In genomic region chr2:201448067-201448466, GRCh38 we compare ENCODE assay signal across 17 cellular contexts. TPM values are rescaled to one million over a fixed set of nuclear protein-coding genes. Genes with fewer than 3 reads are reported as not detected.
DNase-seq lines count a peak whose midpoint lies in the region; ATAC-seq and TF ChIP-seq lines count a peak whose summit lies in the region.
"Had no signal": no experiment of that assay in that cellular context is flagged by ENCODE, and none has a peak within 500 bp of the region (broad histone marks: within the 10 kb centered on the region; RNA-seq: fewer than 3 reads in every experiment).

No MANE protein-coding gene starts in this region.

- no peak for DNase-seq in activated CD4-positive, CD25-positive, alpha-beta regulatory T cell (lab: John Stamatoyannopoulos, UW)
- peak in 1 of 3 donors; percentile 47 for DNase-seq in CD4-positive, CD25-positive, alpha-beta regulatory T cell
- DNase-seq in activated T-helper 2 cell treated with anti-CD3 and anti-CD28 coated beads, Interferon-gamma antibody, Interleukin-2, Interleukin-4, amounts not matched to agents 10 μg/mL and 5 μg/mL and 100 μg/mL, durations not matched to agents 14 hours and 24 hours and 36 hours (ENCODE audit: low spot score) = no peak
- DNase-seq in mucosa of descending colon = no peak
- DNase-seq in dermis blood vessel endothelial cell = no peak
- DNase-seq: KG1, left ventricle myocardium superior, NCI-H1092, NCI-H2171 treated with DMSO at 0.1 percent for 48 hours, SW 1271, thyroid gland had no signal

- intact Hi-C loops in activated T-helper 2 cell treated with anti-CD3 and anti-CD28 coated beads, Interferon-gamma antibody, Interleukin-2, Interleukin-4, amounts not matched to agents 10 μg/mL and 5 μg/mL and 100 μg/mL, durations not matched to agents 14 hours and 24 hours and 36 hours (cut with micrococcal nuclease) = no loop called here
- intact Hi-C loops in mucosa of descending colon (cut with DNase I, micrococcal nuclease) = no loop called here

- TF ChIP-seq CTCF in mucosa of descending colon (IDR thresholded peaks at IDR 0.05) = no peak

- peak overlapping the region; percentile 52 to 91 (median 76) for H3K27ac Mint-ChIP-seq in CD4-positive, CD25-positive, alpha-beta regulatory T cell
- H3K27ac Mint-ChIP-seq in activated T-helper 2 cell treated with anti-CD3 and anti-CD28 coated beads, Interferon-gamma antibody, Interleukin-2, Interleukin-4, amounts not matched to agents 10 μg/mL and 5 μg/mL and 100 μg/mL, durations not matched to agents 14 hours and 24 hours and 36 hours = peak overlapping the region; percentile 76

- no peaks in the 10 kb centered on the region for H3K9me3 Mint-ChIP-seq in CD4-positive, CD25-positive, alpha-beta regulatory T cell
- H3K9me3 Mint-ChIP-seq in activated T-helper 2 cell treated with anti-CD3 and anti-CD28 coated beads, Interferon-gamma antibody, Interleukin-2, Interleukin-4, amounts not matched to agents 10 μg/mL and 5 μg/mL and 100 μg/mL, durations not matched to agents 14 hours and 24 hours and 36 hours = no peaks in the 10 kb centered on the region
- H3K9me3 Mint-ChIP-seq: brain had no signal

- peaks cover 4% of the 10 kb centered on the region for H3K27me3 Mint-ChIP-seq in CD4-positive, CD25-positive, alpha-beta regulatory T cell
- no peaks in the 10 kb centered on the region for H3K27me3 Mint-ChIP-seq in activated T-helper 2 cell treated with anti-CD3 and anti-CD28 coated beads, Interferon-gamma antibody, Interleukin-2, Interleukin-4, amounts not matched to agents 10 μg/mL and 5 μg/mL and 100 μg/mL, durations not matched to agents 14 hours and 24 hours and 36 hours (ENCODE audit: low read depth)

- no peaks in the 10 kb centered on the region for H3K9me3 ChIP-seq in CD4-positive, CD25-positive, alpha-beta regulatory T cell (ENCODE audit: control insufficient read depth in 2 of 2, low read length in 2 of 2)
- no peaks in the 10 kb centered on the region for H3K9me3 ChIP-seq in mucosa of descending colon
- H3K9me3 ChIP-seq: BLaER1 treated with 17β-estradiol and CSF1 and Interleukin-3, amounts not matched to agents 10 nM and 100 nM; thyroid gland had no signal

- peak overlapping the region; percentile 77 for H3K27ac ChIP-seq in CD4-positive, CD25-positive, alpha-beta regulatory T cell (ENCODE audit: insufficient read depth, low read length, poor library complexity, severe bottlenecking)
- H3K27ac ChIP-seq: 22Rv1; BLaER1 treated with 17β-estradiol and CSF1 and Interleukin-3, amounts not matched to agents 10 nM and 100 nM had no signal

- no peaks in the 10 kb centered on the region for H3K36me3 ChIP-seq in CD4-positive, CD25-positive, alpha-beta regulatory T cell (ENCODE audit: control insufficient read depth, insufficient read depth, low read length)
- H3K36me3 ChIP-seq in mucosa of descending colon (ENCODE audit: low read depth) = no peaks in the 10 kb centered on the region
- H3K36me3 ChIP-seq: thyroid gland had no signal

- peaks cover 62% of the 10 kb centered on the region for H3K4me1 ChIP-seq in CD4-positive, CD25-positive, alpha-beta regulatory T cell (ENCODE audit: control insufficient read depth, insufficient read depth, low read length, poor library complexity, severe bottlenecking)
- peaks cover 54% of the 10 kb centered on the region for H3K4me1 ChIP-seq in mucosa of descending colon (ENCODE audit: low read depth)

- H3K4me1 Mint-ChIP-seq in CD4-positive, CD25-positive, alpha-beta regulatory T cell = peaks cover 45 to 71% (median 56%) of the 10 kb centered on the region in 4 donors
- peaks cover 48% of the 10 kb centered on the region for H3K4me1 Mint-ChIP-seq in activated T-helper 2 cell treated with anti-CD3 and anti-CD28 coated beads, Interferon-gamma antibody, Interleukin-2, Interleukin-4, amounts not matched to agents 10 μg/mL and 5 μg/mL and 100 μg/mL, durations not matched to agents 14 hours and 24 hours and 36 hours (ENCODE audit: low read depth)

- peak; percentile 36 to 43 for ATAC-seq in activated CD4-positive, CD25-positive, alpha-beta regulatory T cell treated with anti-CD3 and anti-CD28 coated beads, Interleukin-2, amount 50 U/mL, for 24 hours
- no peak for ATAC-seq in CD4-positive, CD25-positive, alpha-beta regulatory T cell (ENCODE audit: low read depth in 2 of 2)
- peak; percentile 39 for ATAC-seq in mucosa of descending colon
- ATAC-seq in GM21381 (IDR thresholded peaks at IDR 0.05; ENCODE audit: unreplicated experiment) = no peak
- no peak for ATAC-seq in GM19397 (IDR thresholded peaks at IDR 0.05; ENCODE audit: unreplicated experiment)
- ATAC-seq: left ventricle myocardium superior had no signal

- H3K36me3 Mint-ChIP-seq in CD4-positive, CD25-positive, alpha-beta regulatory T cell = peaks cover 17% of the 10 kb centered on the region
- peaks cover 18% of the 10 kb centered on the region for H3K36me3 Mint-ChIP-seq in activated T-helper 2 cell treated with anti-CD3 and anti-CD28 coated beads, Interferon-gamma antibody, Interleukin-2, Interleukin-4, amounts not matched to agents 10 μg/mL and 5 μg/mL and 100 μg/mL, durations not matched to agents 14 hours and 24 hours and 36 hours (ENCODE audit: low read depth)

- H3K27me3 ChIP-seq in CD4-positive, CD25-positive, alpha-beta regulatory T cell (ENCODE audit: control insufficient read depth, insufficient read depth, low read length) = no peaks in the 10 kb centered on the region
- H3K27me3 ChIP-seq: BLaER1 treated with 17β-estradiol and CSF1 and Interleukin-3, amounts not matched to agents 10 nM and 100 nM; thyroid gland had no signal

- H3K4me3 Mint-ChIP-seq in CD4-positive, CD25-positive, alpha-beta regulatory T cell = peak overlapping the region; percentile 50 to 93 (median 87)
- peak overlapping the region; percentile 56 for H3K4me3 Mint-ChIP-seq in activated T-helper 2 cell treated with anti-CD3 and anti-CD28 coated beads, Interferon-gamma antibody, Interleukin-2, Interleukin-4, amounts not matched to agents 10 μg/mL and 5 μg/mL and 100 μg/mL, durations not matched to agents 14 hours and 24 hours and 36 hours (ENCODE audit: low read depth)

- peak overlapping the region; percentile 77 for H3K4me3 ChIP-seq in CD4-positive, CD25-positive, alpha-beta regulatory T cell (ENCODE audit: low read depth, low read length)
- H3K4me3 ChIP-seq in mucosa of descending colon = peak overlapping the region; percentile 9
- H3K4me3 ChIP-seq: BLaER1 treated with 17β-estradiol and CSF1 and Interleukin-3, amounts not matched to agents 10 nM and 100 nM; thyroid gland had no signal

RNA-seq across cellular contexts. Expression of gene TRAK2, which starts 3.2 kb away (rescaled TPM):
- 66.5 TPM for total RNA-seq in CD4-positive, CD25-positive, alpha-beta regulatory T cell
- 10 to 100 TPM; 53.0 to 65.2 (median 56.8) TPM for polyA plus RNA-seq in CD4-positive, CD25-positive, alpha-beta regulatory T cell
- total RNA-seq in activated T-helper 2 cell treated with anti-CD3 and anti-CD28 coated beads, Interferon-gamma antibody, Interleukin-2, Interleukin-4, amounts not matched to agents 10 μg/mL and 5 μg/mL and 100 μg/mL, durations not matched to agents 14 hours and 24 hours and 36 hours = 27.1 and 27.7 TPM in 2 replicates
- 10 to 100 TPM; 65.6 to 82.2 (median 76.0) TPM for total RNA-seq in mucosa of descending colon
- 40.7 and 63.1 TPM in 2 replicates for total RNA-seq in dermis blood vessel endothelial cell

RNA-seq across cellular contexts. Expression of gene STRADB, which starts 3.5 kb away (rescaled TPM):
- total RNA-seq in CD4-positive, CD25-positive, alpha-beta regulatory T cell = 11.0 TPM
- polyA plus RNA-seq in CD4-positive, CD25-positive, alpha-beta regulatory T cell = 10 to 100 TPM; 34.2 to 44.2 (median 35.6) TPM
- 20.7 and 23.1 TPM in 2 replicates for total RNA-seq in activated T-helper 2 cell treated with anti-CD3 and anti-CD28 coated beads, Interferon-gamma antibody, Interleukin-2, Interleukin-4, amounts not matched to agents 10 μg/mL and 5 μg/mL and 100 μg/mL, durations not matched to agents 14 hours and 24 hours and 36 hours
- total RNA-seq in mucosa of descending colon (10 to 100 TPM; 47.4 to 79.1 (median 62.1) TPM), dermis blood vessel endothelial cell (18.2 and 18.6 TPM in 2 replicates)

Comparison
In these comparisons a context has a peak if more than half of its experiments do, and no peak if none do; other contexts are left out.
1. ATAC-seq: peak in activated CD4-positive, CD25-positive, alpha-beta regulatory T cell treated with anti-CD3 and anti-CD28 coated beads, Interleukin-2, amount 50 U/mL, for 24 hours (2 of 2) and mucosa of descending colon (single experiment); none in CD4-positive, CD25-positive, alpha-beta regulatory T cell (0 of 2), GM21381 (single experiment) and GM19397 (single experiment).